Comparison of ENCODE assay signal across 9 cellular contexts in the genomic region with DNA sequence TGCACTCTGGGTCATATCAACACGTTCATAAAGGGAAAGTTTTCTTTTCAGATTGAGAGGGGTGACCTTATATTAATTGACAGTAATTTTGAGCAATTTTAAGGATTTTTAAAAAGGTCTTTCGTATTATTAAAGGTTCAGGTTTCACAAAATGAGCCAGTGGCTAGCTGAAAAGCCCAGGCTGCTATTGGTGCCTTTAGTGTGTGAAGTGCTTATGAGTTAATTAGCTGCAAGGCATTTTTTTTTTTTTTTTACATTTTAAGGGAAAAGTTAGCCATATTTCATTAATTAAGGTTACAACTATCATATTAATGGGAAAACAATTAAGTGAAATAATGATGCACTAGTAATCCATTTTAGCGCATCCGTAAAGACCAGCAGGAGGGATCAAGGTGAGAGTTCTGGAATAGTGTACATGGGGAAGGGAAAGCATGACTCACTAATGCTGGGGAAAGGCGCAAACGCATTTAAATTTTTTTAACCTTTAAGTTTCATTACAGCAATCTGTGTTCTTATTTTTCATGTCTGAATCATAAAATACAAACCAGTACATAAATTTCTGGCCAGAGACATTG.
DNase-seq lines count a peak whose midpoint lies in the region; ATAC-seq and TF ChIP-seq lines count a peak whose summit lies in the region.
"Had no signal": no experiment of that assay in that cellular context is flagged by ENCODE, and none has a peak within 500 bp of the region (broad histone marks: within the 10 kb centered on the region; RNA-seq: fewer than 3 reads in every experiment).

No MANE protein-coding gene starts in this region.

- no peak overlapping the region for H3K4me3 Mint-ChIP-seq in mesothelial cell of epicardium
- H3K4me3 Mint-ChIP-seq: dendritic cell treated with granulocyte-macrophage colony-stimulating factor and Interleukin-4, amounts not matched to agents 40 ng/mL and 50 ng/mL, for 4 days had no signal

- no peaks in the 10 kb centered on the region for H3K36me3 Mint-ChIP-seq in mesothelial cell of epicardium

- DNase-seq in M059J (ENCODE audit: low read depth): peak; percentile 9
- DNase-seq in mesothelial cell of epicardium (ENCODE audit: low spot score in 2 of 2, unreplicated experiment in 2 of 2): no peak
- DNase-seq in Kasumi-1 (lab: John Stamatoyannopoulos, UW): no peak
- DNase-seq in AG08396 (ENCODE audit: low spot score): no peak
- no peak for DNase-seq in NCI-H774 (lab: John Stamatoyannopoulos, UW)
- DNase-seq in activated T-cell treated with anti-CD3 and anti-CD28 coated beads for 4 hours: no peak

- H3K27me3 Mint-ChIP-seq in mesothelial cell of epicardium (ENCODE audit: low read depth): no peaks in the 10 kb centered on the region
- H3K27me3 Mint-ChIP-seq: dendritic cell treated with granulocyte-macrophage colony-stimulating factor and Interleukin-4, amounts not matched to agents 40 ng/mL and 50 ng/mL, for 4 days had no signal

- ATAC-seq in GM18909 (IDR thresholded peaks at IDR 0.05; ENCODE audit: poor library complexity, unreplicated experiment) (peak; percentile 35), HG02623 (IDR thresholded peaks at IDR 0.05; ENCODE audit: unreplicated experiment) (peak; percentile 27)

- H3K4me1 Mint-ChIP-seq in mesothelial cell of epicardium: peaks cover 30% of the 10 kb centered on the region

- TF ChIP-seq CTCF in mesothelial cell of epicardium (IDR thresholded peaks at IDR 0.05; ENCODE audit: unreplicated experiment): no peak

- H3K27ac Mint-ChIP-seq in mesothelial cell of epicardium: peak overlapping the region; percentile 32
- H3K27ac Mint-ChIP-seq: dendritic cell treated with granulocyte-macrophage colony-stimulating factor and Interleukin-4, amounts not matched to agents 40 ng/mL and 50 ng/mL, for 4 days had no signal

- no peaks in the 10 kb centered on the region for H3K9me3 Mint-ChIP-seq in mesothelial cell of epicardium
- H3K9me3 Mint-ChIP-seq: dendritic cell treated with granulocyte-macrophage colony-stimulating factor and Interleukin-4, amounts not matched to agents 40 ng/mL and 50 ng/mL, for 4 days had no signal
